ENCODE assay signal across 1 cellular context in the genomic region with DNA sequence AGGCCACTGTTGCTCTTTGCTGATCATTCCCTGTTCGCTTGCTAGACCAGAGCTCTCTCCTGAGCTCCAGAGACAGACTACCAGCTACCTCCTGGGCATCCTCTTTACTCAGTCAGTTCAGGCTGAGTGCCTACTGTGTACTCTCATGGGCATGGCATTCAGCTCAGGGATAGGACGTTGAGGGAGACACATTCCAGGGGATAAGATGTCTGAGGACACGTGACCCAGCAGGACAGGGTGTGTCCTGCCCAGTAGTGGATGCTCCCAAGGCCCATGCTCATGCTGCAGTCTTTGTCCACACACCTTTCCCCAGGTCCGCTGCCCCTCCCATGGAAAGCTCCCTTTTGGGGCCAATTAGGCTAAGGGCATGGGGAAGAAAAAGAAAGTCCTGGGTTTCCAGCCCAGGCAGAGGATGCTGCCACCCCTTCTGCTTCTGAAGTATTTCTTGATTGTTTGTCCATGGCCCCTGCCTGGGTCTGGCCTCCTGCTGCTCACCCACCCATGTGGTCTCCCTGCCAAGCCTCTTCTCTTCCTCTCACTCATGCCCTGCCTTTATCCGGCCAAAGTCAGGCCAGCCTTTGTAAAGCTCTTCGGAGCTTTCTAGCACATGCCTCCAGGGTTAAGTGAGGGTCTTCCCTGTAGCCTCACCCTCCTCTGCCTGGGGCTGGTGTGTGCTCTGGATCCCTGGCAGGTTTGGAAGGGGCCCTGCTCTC.
TF ChIP-seq lines count a peak whose summit lies in the region.

No MANE protein-coding gene starts in this region.

TF ChIP-seq in K562, 482 proteins besides CTCF, POLR2A, EP300 and RAD21:
- TF ChIP-seq RAD51 (IDR thresholded peaks at IDR 0.05; ENCODE audit: borderline replicate concordance, low read depth), result peak; percentile 46; the same call in 1 of the 2 replicates
- TF ChIP-seq, protein P1, sequence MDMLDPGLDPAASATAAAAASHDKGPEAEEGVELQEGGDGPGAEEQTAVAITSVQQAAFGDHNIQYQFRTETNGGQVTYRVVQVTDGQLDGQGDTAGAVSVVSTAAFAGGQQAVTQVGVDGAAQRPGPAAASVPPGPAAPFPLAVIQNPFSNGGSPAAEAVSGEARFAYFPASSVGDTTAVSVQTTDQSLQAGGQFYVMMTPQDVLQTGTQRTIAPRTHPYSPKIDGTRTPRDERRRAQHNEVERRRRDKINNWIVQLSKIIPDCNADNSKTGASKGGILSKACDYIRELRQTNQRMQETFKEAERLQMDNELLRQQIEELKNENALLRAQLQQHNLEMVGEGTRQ (CRISPR knock-in tag; IDR thresholded peaks at IDR 0.05), result peak; percentile 56
- TF ChIP-seq CBFA2T2 (conservative IDR thresholded peaks at IDR 0.05), result no peak
- TF ChIP-seq, protein P2, sequence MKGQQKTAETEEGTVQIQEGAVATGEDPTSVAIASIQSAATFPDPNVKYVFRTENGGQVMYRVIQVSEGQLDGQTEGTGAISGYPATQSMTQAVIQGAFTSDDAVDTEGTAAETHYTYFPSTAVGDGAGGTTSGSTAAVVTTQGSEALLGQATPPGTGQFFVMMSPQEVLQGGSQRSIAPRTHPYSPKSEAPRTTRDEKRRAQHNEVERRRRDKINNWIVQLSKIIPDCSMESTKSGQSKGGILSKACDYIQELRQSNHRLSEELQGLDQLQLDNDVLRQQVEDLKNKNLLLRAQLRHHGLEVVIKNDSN (CRISPR knock-in tag; IDR thresholded peaks at IDR 0.05), result 0 out of 2 replicates have a peak, but pooled peaks have one; percentile 12
